Comparison of ENCODE assay signal across 8 cellular contexts in the genomic region with DNA sequence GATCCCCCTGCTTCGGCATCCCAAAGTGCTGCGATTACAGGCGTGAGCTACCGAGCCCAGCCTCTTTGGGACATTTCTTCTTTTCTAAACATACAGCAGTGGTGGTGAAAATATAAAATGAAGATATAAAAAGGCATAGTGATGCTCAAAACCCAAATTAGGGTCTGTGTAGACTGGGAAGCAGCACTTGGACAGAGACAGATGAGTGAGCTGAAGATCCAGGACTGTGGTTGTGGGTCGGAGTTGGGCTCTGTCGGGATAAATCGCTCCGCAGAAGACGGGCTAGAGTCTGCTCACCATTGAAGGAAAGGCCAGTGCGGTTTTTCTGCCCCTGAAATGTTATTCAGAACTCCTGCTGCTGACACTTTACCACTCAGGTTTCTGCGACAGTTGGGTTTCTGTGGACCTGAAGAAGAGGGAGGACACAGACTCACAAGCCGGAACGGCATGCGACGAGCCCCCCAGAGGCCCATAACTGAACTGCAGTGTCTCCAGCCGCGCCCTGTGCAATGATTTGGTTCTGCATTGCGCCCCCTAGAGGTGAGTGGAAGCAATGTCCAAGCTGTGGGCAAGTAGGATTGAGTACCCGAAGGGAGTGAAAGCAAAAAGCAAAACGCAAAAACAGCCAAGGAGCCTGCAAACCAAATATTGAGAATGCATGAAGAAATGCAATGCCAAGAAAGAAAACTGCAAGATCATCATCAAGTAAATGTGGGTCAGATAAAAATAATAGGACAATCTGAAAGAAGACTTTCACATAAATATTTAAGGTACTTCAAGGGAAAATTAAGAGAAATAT.
DNase-seq lines count a peak whose midpoint lies in the region; ATAC-seq, FAIRE-seq and TF ChIP-seq lines count a peak whose summit lies in the region.

No MANE protein-coding gene starts in this region.

- peak overlapping the region in 1 of 2 donors; percentile 39 for H3K27ac Mint-ChIP-seq in natural killer cell
- H3K27ac Mint-ChIP-seq in stimulated activated naive B cell treated with anti-CD40 and anti-IgM and Interleukin-4, amounts not matched to agents 10 μg/mL and 1 μg/mL and 100 μg/mL, for 72 hours: peak overlapping the region; percentile 42

- H3K4me1 Mint-ChIP-seq in natural killer cell: peaks cover 6 to 8% of the 10 kb centered on the region in 2 donors
- peaks cover 5 to 9% of the 10 kb centered on the region in 2 donors for H3K4me1 Mint-ChIP-seq in stimulated activated naive B cell treated with anti-CD40 and anti-IgM and Interleukin-4, amounts not matched to agents 10 μg/mL and 1 μg/mL and 100 μg/mL, for 72 hours

- H3K9me3 Mint-ChIP-seq in natural killer cell: no peaks in the 10 kb centered on the region
- H3K9me3 Mint-ChIP-seq in stimulated activated naive B cell treated with anti-CD40 and anti-IgM and Interleukin-4, amounts not matched to agents 10 μg/mL and 1 μg/mL and 100 μg/mL, for 72 hours: no peaks in the 10 kb centered on the region

- DNase-seq in D721Med (ENCODE audit: insufficient read length, low spot score) (peak; percentile 43), HT-29 (ENCODE audit: low spot score) (peak; percentile 86), OCI-M1 (lab: John Stamatoyannopoulos, UW) (peak; percentile 95), activated T-cell treated with anti-CD3 and anti-CD28 coated beads for 4 hours (peak; percentile 75), natural killer cell (peak; percentile 62)
- peak; percentile 84 for DNase-seq in stimulated activated naive B cell treated with anti-CD40 and anti-IgM and Interleukin-4, amounts not matched to agents 10 μg/mL and 1 μg/mL and 100 μg/mL, for 72 hours

- no peaks in the 10 kb centered on the region for H3K36me3 Mint-ChIP-seq in natural killer cell
- no peaks in the 10 kb centered on the region for H3K36me3 Mint-ChIP-seq in stimulated activated naive B cell treated with anti-CD40 and anti-IgM and Interleukin-4, amounts not matched to agents 10 μg/mL and 1 μg/mL and 100 μg/mL, for 72 hours

- TF ChIP-seq CTCF in D721Med (IDR thresholded peaks at IDR 0.05; ENCODE audit: insufficient read depth, missing control alignments) (peak; percentile 99), natural killer cell (IDR thresholded peaks at IDR 0.05) (peak; percentile 93)

- H3K27me3 Mint-ChIP-seq in natural killer cell (ENCODE audit: low read depth in 2 of 2): peaks cover 4 to 18% of the 10 kb centered on the region in 2 donors
- peaks cover 8 to 10% of the 10 kb centered on the region in 2 donors for H3K27me3 Mint-ChIP-seq in stimulated activated naive B cell treated with anti-CD40 and anti-IgM and Interleukin-4, amounts not matched to agents 10 μg/mL and 1 μg/mL and 100 μg/mL, for 72 hours

- intact Hi-C loops in natural killer cell (cut with micrococcal nuclease): no loop called here

- no peak for FAIRE-seq in D721Med (lab: Jason Lieb, UNC)

- ATAC-seq in GM21423 (IDR thresholded peaks at IDR 0.05; ENCODE audit: unreplicated experiment): peak; percentile 97
- peak; percentile 91 for ATAC-seq in esophagus mucosa
- peak; percentile 98 to 100 (median 99) for ATAC-seq in natural killer cell
- ATAC-seq in stimulated activated naive B cell treated with anti-CD40 and anti-IgM and Interleukin-4, amounts not matched to agents 10 μg/mL and 1 μg/mL and 100 μg/mL, for 72 hours (replicated peaks): peak; percentile 99 to 100

- peak overlapping the region; percentile 49 for H3K4me3 Mint-ChIP-seq in natural killer cell
- H3K4me3 Mint-ChIP-seq in stimulated activated naive B cell treated with anti-CD40 and anti-IgM and Interleukin-4, amounts not matched to agents 10 μg/mL and 1 μg/mL and 100 μg/mL, for 72 hours: peak overlapping the region; percentile 47 to 74

Comparison
In these comparisons a context has a peak if more than half of its experiments do, and no peak if none do; other contexts are left out.
1. Peak in every context shown above with its lines: DNase-seq and ATAC-seq.
2. DNase-seq: peak in every context shown above with its lines; median percentile 95 in OCI-M1; 86 in HT-29; 84 in stimulated activated naive B cell treated with anti-CD40 and anti-IgM and Interleukin-4, amounts not matched to agents 10 μg/mL and 1 μg/mL and 100 μg/mL, for 72 hours; 75 in activated T-cell treated with anti-CD3 and anti-CD28 coated beads for 4 hours; 62 in natural killer cell; 43 in D721Med.